In the genomic region with DNA sequence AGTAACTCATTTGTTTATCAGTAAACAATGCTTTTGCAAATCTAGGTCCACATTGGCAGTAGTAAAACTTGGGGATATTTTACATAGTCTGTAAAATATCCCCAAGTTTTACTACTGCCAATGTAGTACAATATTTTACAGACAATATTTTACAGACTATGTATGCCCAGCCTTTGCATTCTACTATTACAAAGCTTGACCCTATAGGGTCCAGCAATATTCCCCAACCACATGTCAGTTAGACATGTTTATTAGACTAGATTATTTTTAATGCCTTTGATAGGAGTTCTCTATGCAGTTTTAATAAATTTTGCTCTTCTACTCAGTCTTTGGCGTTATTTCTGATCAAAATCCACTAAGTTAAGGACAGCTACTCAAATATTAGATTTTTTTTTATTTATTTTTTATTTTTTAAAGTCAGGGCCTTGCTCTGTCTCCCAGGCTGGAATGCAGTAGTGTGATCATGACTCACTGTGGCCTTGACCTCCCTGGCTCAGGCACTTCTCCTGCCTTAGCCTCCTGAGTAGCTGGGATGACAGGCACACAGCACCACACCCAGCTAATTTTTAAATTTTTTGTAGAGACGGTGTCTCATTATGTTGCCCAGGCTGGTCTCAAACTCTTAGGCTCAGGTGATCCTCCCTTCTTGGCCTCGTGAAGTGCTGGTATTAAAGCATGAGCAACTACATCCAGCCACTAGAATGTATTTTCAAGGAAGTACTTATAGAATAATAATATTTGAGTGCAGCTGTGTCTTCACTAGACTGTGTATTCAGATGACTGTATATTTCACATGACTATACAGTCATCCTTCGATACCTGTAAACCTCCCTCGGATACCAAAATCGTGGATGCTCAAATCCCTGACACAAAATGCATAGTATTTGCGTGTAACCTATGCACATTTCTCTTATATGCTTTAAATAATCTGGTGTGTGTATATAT, we compare ENCODE assay signal across 1 cellular context.
TF ChIP-seq lines count a peak whose summit lies in the region.

No MANE protein-coding gene starts in this region.

TF ChIP-seq in HepG2, 621 proteins besides CTCF, POLR2A, EP300 and RAD21 (continued from another document and continues in another):
- no peak for TF ChIP-seq ZSCAN5A (CRISPR knock-in tag; IDR thresholded peaks at IDR 0.05; ENCODE audit: borderline replicate concordance)
- TF ChIP-seq, protein P1, sequence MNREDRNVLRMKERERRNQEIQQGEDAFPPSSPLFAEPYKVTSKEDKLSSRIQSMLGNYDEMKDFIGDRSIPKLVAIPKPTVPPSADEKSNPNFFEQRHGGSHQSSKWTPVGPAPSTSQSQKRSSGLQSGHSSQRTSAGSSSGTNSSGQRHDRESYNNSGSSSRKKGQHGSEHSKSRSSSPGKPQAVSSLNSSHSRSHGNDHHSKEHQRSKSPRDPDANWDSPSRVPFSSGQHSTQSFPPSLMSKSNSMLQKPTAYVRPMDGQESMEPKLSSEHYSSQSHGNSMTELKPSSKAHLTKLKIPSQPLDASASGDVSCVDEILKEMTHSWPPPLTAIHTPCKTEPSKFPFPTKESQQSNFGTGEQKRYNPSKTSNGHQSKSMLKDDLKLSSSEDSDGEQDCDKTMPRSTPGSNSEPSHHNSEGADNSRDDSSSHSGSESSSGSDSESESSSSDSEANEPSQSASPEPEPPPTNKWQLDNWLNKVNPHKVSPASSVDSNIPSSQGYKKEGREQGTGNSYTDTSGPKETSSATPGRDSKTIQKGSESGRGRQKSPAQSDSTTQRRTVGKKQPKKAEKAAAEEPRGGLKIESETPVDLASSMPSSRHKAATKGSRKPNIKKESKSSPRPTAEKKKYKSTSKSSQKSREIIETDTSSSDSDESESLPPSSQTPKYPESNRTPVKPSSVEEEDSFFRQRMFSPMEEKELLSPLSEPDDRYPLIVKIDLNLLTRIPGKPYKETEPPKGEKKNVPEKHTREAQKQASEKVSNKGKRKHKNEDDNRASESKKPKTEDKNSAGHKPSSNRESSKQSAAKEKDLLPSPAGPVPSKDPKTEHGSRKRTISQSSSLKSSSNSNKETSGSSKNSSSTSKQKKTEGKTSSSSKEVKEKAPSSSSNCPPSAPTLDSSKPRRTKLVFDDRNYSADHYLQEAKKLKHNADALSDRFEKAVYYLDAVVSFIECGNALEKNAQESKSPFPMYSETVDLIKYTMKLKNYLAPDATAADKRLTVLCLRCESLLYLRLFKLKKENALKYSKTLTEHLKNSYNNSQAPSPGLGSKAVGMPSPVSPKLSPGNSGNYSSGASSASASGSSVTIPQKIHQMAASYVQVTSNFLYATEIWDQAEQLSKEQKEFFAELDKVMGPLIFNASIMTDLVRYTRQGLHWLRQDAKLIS (CRISPR knock-in tag; IDR thresholded peaks at IDR 0.05) = no peak
- no peak for TF ChIP-seq SATB2 (CRISPR knock-in tag; IDR thresholded peaks at IDR 0.05)
- TF ChIP-seq, protein P2, sequence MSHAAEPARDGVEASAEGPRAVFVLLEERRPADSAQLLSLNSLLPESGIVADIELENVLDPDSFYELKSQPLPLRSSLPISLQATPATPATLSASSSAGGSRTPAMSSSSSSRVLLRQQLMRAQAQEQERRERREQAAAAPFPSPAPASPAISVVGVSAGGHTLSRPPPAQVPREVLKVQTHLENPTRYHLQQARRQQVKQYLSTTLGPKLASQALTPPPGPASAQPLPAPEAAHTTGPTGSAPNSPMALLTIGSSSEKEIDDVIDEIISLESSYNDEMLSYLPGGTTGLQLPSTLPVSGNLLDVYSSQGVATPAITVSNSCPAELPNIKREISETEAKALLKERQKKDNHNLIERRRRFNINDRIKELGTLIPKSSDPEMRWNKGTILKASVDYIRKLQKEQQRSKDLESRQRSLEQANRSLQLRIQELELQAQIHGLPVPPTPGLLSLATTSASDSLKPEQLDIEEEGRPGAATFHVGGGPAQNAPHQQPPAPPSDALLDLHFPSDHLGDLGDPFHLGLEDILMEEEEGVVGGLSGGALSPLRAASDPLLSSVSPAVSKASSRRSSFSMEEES (CRISPR knock-in tag; IDR thresholded peaks at IDR 0.05) = peak; percentile 67
- TF ChIP-seq TEAD3 (CRISPR knock-in tag; optimal IDR thresholded peaks at IDR 0.05; ENCODE audit: borderline replicate concordance) = peak; percentile 89
- TF ChIP-seq NFKBIZ (CRISPR knock-in tag; IDR thresholded peaks at IDR 0.05) = no peak
- 0 out of 2 replicates have a peak, but pooled peaks have one; percentile 35 for TF ChIP-seq IRF2 (CRISPR knock-in tag; IDR thresholded peaks at IDR 0.05)
- TF ChIP-seq IKZF4 (CRISPR knock-in tag; IDR thresholded peaks at IDR 0.05; ENCODE audit: borderline replicate concordance, low read depth, not compliant biosample characterization) = no peak
- no peak for TF ChIP-seq GTF2F1 (IDR thresholded peaks at IDR 0.05; ENCODE audit: low read length)
- no peak for TF ChIP-seq ZFP82 (CRISPR knock-in tag; IDR thresholded peaks at IDR 0.05; ENCODE audit: borderline replicate concordance)
- TF ChIP-seq ZNF709 (CRISPR knock-in tag; IDR thresholded peaks at IDR 0.05) = no peak
- TF ChIP-seq ZNF138 (CRISPR knock-in tag; IDR thresholded peaks at IDR 0.05; ENCODE audit: low read depth) = no peak
- no peak for TF ChIP-seq MIXL1 (CRISPR knock-in tag; IDR thresholded peaks at IDR 0.05)
- TF ChIP-seq SP140L (CRISPR knock-in tag; IDR thresholded peaks at IDR 0.05; ENCODE audit: borderline replicate concordance) = no peak
- TF ChIP-seq ZNF337 (CRISPR knock-in tag; IDR thresholded peaks at IDR 0.05; ENCODE audit: borderline replicate concordance, low read depth) = no peak
- peak; percentile 69 for TF ChIP-seq RXRB (CRISPR knock-in tag; IDR thresholded peaks at IDR 0.05; ENCODE audit: borderline replicate concordance)
- TF ChIP-seq ZSCAN9 (CRISPR knock-in tag; IDR thresholded peaks at IDR 0.05; ENCODE audit: borderline replicate concordance) = no peak
- TF ChIP-seq, protein P3, sequence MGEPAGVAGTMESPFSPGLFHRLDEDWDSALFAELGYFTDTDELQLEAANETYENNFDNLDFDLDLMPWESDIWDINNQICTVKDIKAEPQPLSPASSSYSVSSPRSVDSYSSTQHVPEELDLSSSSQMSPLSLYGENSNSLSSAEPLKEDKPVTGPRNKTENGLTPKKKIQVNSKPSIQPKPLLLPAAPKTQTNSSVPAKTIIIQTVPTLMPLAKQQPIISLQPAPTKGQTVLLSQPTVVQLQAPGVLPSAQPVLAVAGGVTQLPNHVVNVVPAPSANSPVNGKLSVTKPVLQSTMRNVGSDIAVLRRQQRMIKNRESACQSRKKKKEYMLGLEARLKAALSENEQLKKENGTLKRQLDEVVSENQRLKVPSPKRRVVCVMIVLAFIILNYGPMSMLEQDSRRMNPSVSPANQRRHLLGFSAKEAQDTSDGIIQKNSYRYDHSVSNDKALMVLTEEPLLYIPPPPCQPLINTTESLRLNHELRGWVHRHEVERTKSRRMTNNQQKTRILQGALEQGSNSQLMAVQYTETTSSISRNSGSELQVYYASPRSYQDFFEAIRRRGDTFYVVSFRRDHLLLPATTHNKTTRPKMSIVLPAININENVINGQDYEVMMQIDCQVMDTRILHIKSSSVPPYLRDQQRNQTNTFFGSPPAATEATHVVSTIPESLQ (CRISPR knock-in tag; conservative IDR thresholded peaks at IDR 0.05) = no peak
- TF ChIP-seq SMARCC2 (IDR thresholded peaks at IDR 0.05) = no peak
- peak; percentile 72 for TF ChIP-seq GATAD2A (CRISPR knock-in tag; IDR thresholded peaks at IDR 0.05)
- TF ChIP-seq, protein P4, sequence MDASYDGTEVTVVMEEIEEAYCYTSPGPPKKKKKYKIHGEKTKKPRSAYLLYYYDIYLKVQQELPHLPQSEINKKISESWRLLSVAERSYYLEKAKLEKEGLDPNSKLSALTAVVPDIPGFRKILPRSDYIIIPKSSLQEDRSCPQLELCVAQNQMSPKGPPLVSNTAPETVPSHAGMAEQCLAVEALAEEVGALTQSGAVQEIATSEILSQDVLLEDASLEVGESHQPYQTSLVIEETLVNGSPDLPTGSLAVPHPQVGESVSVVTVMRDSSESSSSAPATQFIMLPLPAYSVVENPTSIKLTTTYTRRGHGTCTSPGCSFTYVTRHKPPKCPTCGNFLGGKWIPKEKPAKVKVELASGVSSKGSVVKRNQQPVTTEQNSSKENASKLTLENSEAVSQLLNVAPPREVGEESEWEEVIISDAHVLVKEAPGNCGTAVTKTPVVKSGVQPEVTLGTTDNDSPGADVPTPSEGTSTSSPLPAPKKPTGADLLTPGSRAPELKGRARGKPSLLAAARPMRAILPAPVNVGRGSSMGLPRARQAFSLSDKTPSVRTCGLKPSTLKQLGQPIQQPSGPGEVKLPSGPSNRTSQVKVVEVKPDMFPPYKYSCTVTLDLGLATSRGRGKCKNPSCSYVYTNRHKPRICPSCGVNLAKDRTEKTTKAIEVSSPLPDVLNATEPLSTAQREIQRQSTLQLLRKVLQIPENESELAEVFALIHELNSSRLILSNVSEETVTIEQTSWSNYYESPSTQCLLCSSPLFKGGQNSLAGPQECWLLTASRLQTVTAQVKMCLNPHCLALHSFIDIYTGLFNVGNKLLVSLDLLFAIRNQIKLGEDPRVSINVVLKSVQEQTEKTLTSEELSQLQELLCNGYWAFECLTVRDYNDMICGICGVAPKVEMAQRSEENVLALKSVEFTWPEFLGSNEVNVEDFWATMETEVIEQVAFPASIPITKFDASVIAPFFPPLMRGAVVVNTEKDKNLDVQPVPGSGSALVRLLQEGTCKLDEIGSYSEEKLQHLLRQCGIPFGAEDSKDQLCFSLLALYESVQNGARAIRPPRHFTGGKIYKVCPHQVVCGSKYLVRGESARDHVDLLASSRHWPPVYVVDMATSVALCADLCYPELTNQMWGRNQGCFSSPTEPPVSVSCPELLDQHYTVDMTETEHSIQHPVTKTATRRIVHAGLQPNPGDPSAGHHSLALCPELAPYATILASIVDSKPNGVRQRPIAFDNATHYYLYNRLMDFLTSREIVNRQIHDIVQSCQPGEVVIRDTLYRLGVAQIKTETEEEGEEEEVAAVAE (CRISPR knock-in tag; IDR thresholded peaks at IDR 0.05; ENCODE audit: borderline replicate concordance) = no peak
- no peak for TF ChIP-seq ZNF562 (CRISPR knock-in tag; IDR thresholded peaks at IDR 0.05; ENCODE audit: borderline replicate concordance)
- TF ChIP-seq ZNF839 (CRISPR knock-in tag; IDR thresholded peaks at IDR 0.05; ENCODE audit: borderline replicate concordance) = no peak
- no peak for TF ChIP-seq ZNF326 (CRISPR knock-in tag; IDR thresholded peaks at IDR 0.05; ENCODE audit: borderline replicate concordance)
- TF ChIP-seq, protein P5, sequence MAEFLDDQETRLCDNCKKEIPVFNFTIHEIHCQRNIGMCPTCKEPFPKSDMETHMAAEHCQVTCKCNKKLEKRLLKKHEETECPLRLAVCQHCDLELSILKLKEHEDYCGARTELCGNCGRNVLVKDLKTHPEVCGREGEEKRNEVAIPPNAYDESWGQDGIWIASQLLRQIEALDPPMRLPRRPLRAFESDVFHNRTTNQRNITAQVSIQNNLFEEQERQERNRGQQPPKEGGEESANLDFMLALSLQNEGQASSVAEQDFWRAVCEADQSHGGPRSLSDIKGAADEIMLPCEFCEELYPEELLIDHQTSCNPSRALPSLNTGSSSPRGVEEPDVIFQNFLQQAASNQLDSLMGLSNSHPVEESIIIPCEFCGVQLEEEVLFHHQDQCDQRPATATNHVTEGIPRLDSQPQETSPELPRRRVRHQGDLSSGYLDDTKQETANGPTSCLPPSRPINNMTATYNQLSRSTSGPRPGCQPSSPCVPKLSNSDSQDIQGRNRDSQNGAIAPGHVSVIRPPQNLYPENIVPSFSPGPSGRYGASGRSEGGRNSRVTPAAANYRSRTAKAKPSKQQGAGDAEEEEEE (CRISPR knock-in tag; IDR thresholded peaks at IDR 0.05; ENCODE audit: borderline replicate concordance) = no peak
- TF ChIP-seq SMAD9 (CRISPR knock-in tag; IDR thresholded peaks at IDR 0.05) = no peak
- no peak for TF ChIP-seq ZNF589 (CRISPR knock-in tag; conservative IDR thresholded peaks at IDR 0.05)
- TF ChIP-seq, protein P6, sequence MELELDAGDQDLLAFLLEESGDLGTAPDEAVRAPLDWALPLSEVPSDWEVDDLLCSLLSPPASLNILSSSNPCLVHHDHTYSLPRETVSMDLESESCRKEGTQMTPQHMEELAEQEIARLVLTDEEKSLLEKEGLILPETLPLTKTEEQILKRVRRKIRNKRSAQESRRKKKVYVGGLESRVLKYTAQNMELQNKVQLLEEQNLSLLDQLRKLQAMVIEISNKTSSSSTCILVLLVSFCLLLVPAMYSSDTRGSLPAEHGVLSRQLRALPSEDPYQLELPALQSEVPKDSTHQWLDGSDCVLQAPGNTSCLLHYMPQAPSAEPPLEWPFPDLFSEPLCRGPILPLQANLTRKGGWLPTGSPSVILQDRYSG (CRISPR knock-in tag; IDR thresholded peaks at IDR 0.05) = no peak
- TF ChIP-seq, protein P7, sequence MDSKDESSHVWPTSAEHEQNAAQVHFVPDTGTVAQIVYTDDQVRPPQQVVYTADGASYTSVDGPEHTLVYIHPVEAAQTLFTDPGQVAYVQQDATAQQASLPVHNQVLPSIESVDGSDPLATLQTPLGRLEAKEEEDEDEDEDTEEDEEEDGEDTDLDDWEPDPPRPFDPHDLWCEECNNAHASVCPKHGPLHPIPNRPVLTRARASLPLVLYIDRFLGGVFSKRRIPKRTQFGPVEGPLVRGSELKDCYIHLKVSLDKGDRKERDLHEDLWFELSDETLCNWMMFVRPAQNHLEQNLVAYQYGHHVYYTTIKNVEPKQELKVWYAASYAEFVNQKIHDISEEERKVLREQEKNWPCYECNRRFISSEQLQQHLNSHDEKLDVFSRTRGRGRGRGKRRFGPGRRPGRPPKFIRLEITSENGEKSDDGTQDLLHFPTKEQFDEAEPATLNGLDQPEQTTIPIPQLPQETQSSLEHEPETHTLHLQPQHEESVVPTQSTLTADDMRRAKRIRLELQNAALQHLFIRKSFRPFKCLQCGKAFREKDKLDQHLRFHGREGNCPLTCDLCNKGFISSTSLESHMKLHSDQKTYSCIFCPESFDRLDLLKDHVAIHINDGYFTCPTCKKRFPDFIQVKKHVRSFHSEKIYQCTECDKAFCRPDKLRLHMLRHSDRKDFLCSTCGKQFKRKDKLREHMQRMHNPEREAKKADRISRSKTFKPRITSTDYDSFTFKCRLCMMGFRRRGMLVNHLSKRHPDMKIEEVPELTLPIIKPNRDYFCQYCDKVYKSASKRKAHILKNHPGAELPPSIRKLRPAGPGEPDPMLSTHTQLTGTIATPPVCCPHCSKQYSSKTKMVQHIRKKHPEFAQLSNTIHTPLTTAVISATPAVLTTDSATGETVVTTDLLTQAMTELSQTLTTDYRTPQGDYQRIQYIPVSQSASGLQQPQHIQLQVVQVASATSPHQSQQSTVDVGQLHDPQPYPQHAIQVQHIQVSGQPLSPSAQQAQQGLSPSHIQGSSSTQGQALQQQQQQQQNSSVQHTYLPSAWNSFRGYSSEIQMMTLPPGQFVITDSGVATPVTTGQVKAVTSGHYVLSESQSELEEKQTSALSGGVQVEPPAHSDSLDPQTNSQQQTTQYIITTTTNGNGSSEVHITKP (CRISPR knock-in tag; IDR thresholded peaks at IDR 0.05; ENCODE audit: low read depth) = no peak
- no peak for TF ChIP-seq U2AF2 (IDR thresholded peaks at IDR 0.05; ENCODE audit: low read depth, low read length)
- TF ChIP-seq FOSL1 (CRISPR knock-in tag; IDR thresholded peaks at IDR 0.05; ENCODE audit: borderline replicate concordance) = peak; percentile 77
- TF ChIP-seq ZNF841 (CRISPR knock-in tag; IDR thresholded peaks at IDR 0.05; ENCODE audit: borderline replicate concordance) = no peak
- TF ChIP-seq ZNF720 (CRISPR knock-in tag; IDR thresholded peaks at IDR 0.05) = no peak
- TF ChIP-seq RARA (CRISPR knock-in tag; IDR thresholded peaks at IDR 0.05) = peak; percentile 88
- no peak for TF ChIP-seq TCF7 (IDR thresholded peaks at IDR 0.05; ENCODE audit: low read depth)
- TF ChIP-seq ZNF614 (CRISPR knock-in tag; IDR thresholded peaks at IDR 0.05; ENCODE audit: borderline replicate concordance) = no peak
